Comparison of ENCODE assay signal across 19 cellular contexts in the genomic region with DNA sequence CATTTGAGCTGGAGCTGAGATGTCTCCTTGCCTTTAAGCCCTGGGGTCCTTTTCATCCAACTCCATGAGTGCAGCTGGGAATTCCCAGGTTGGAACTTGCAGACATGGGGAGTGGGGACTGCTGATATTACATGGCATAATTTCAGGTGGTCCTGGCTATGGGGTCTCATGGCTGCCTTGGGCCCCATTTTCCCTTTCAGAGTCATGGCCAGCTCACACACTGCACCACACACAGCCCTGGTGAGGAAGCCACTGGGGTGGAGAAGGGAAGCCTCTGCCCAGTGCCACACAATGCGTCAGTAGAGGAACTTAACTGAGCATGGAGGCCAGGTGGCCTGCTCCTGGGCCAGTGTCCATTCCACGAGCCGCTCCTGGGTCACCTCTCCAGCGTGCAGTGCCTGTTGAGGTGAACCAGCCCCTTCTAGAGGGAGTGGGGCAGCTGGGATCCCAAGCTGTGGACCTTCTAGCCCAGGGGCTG. TPM values are rescaled to one million over a fixed set of nuclear protein-coding genes. Genes with fewer than 3 reads are reported as not detected.
DNase-seq lines count a peak whose midpoint lies in the region; ATAC-seq, FAIRE-seq and TF ChIP-seq lines count a peak whose summit lies in the region.
"Had no signal": no experiment of that assay in that cellular context is flagged by ENCODE, and none has a peak within 500 bp of the region (broad histone marks: within the 10 kb centered on the region; RNA-seq: fewer than 3 reads in every experiment).

No MANE protein-coding gene starts in this region.

- H3K9me3 ChIP-seq in A549 = no peaks in the 10 kb centered on the region
- H3K9me3 ChIP-seq in kidney (ENCODE audit: control insufficient read depth in 1 of 2, low read length in 2 of 2) = no peaks in the 10 kb centered on the region
- H3K9me3 ChIP-seq: BE2C had no signal

- H3K9ac ChIP-seq in kidney (ENCODE audit: low read length in 2 of 2) = no peak overlapping the region

- CTCF ChIA-PET in A549 (lab: Yijun Ruan, JAX) = interaction anchor here (0.9 to 14.8 kb wide), 6 partner anchors 10 to 623 kb away, joined by 5 to 321 read pairs (median 10); partner anchors contain the start of gene KRT86

- H3K4me1 ChIP-seq in A549 (peaks cover 60% of the 10 kb centered on the region), kidney (ENCODE audit: control insufficient read depth in 1 of 2, insufficient read depth in 1 of 2, low read depth in 1 of 2, low read length in 2 of 2) (peaks cover 6% of the 10 kb centered on the region in 2 donors)
- H3K4me1 ChIP-seq: BE2C had no signal

- H3K27ac ChIP-seq in A549 (peak overlapping the region; percentile 69 to 97), kidney (ENCODE audit: low read depth in 2 of 2, low read length in 2 of 2) (no peak overlapping the region)
- H3K27ac ChIP-seq: HL-60 had no signal

- no peak for TF ChIP-seq POLR2A in A549 (IDR thresholded peaks at IDR 0.05; ENCODE audit: low read length)

- no peak overlapping the region for H3K4me2 ChIP-seq in A549

- WGBS in A549 (ENCODE audit: missing lambda C conversion rate) = 94% methylated on average over 4 of the region's 4 CpGs

- no peak for TF ChIP-seq CTCF in A549 (IDR thresholded peaks at IDR 0.05)
- TF ChIP-seq CTCF in GM13977 (IDR thresholded peaks at IDR 0.05; ENCODE audit: extremely low read depth, insufficient read depth, missing control alignments) = no peak
- TF ChIP-seq CTCF in kidney (IDR thresholded peaks at IDR 0.05; ENCODE audit: borderline replicate concordance, extremely low read depth, insufficient read depth) = no peak

- FAIRE-seq in A549 (lab: Jason Lieb, UNC) (no peak), kidney (lab: Jason Lieb, UNC) (no peak)
- FAIRE-seq: A204.1, H1 had no signal

- POLR2A ChIA-PET in A549 (lab: Yijun Ruan, JAX) = interaction anchor here (1.0 to 18.5 kb wide), 4 partner anchors 23 to 113 kb away, joined by 3 to 383 read pairs (median 4); partner anchors contain the start of gene KRT86

- H3K4me3 ChIP-seq in A549 (no peak overlapping the region), kidney (ENCODE audit: low read length in 2 of 2) (no peak overlapping the region)

- H3K36me3 ChIP-seq in kidney (ENCODE audit: control insufficient read depth in 1 of 2, insufficient read depth in 2 of 2, low read length in 2 of 2) = no peaks in the 10 kb centered on the region
- H3K36me3 ChIP-seq: BE2C had no signal

- TF ChIP-seq RAD21 in A549 (conservative IDR thresholded peaks at IDR 0.05 in 1 of 2, IDR thresholded peaks at IDR 0.05 in 1 of 2) = no peak

- DNase-seq in A549 (ENCODE audit: low read depth in 1 of 2, low spot score in 1 of 2) = peak in 1 of 2 experiments; percentile 28
- DNase-seq in GM13977 (ENCODE audit: low spot score) = peak; percentile 12
- DNase-seq in kidney = peak; percentile 37
- peak; percentile 75 for DNase-seq in posterior vena cava (ENCODE audit: low spot score)
- DNase-seq in activated CD4-positive, alpha-beta T cell treated with anti-CD3 and anti-CD28 coated beads for 1 hour = no peak
- DNase-seq in GOT3 (lab: John Stamatoyannopoulos, UW) = no peak
- DNase-seq in activated CD4-positive, alpha-beta T cell treated with anti-CD3 and anti-CD28 coated beads, Interleukin-2, amount 50 U/mL, for 1 hour = no peak
- DNase-seq: BE2C; CD8-positive, alpha-beta T cell; COR-L47; DMS53; GF-D8; HCEC 1CT; HFFc6 had no signal

- peak; percentile 1 to 3; a peak in 4 of 6 replicates for ATAC-seq in A549
- no peak for ATAC-seq in HG03045 (IDR thresholded peaks at IDR 0.05; ENCODE audit: unreplicated experiment)
- ATAC-seq: CD8-positive, alpha-beta T cell had no signal

- in situ Hi-C loops in GM13977 (cut with MboI; ENCODE audit: low pct_unique_long_range_greater_than_20kb, low sequenced_read_pairs, unreplicated experiment) = no loop called here

- TF ChIP-seq EP300 in A549 (IDR thresholded peaks at IDR 0.05) = no peak

- intact Hi-C loops in kidney (cut with DNase I) = no loop called here
- intact Hi-C loops in posterior vena cava (cut with DNase I) = no loop called here

TF ChIP-seq in A549, 52 proteins besides CTCF, POLR2A, EP300 and RAD21:
- TF ChIP-seq, protein P1, sequence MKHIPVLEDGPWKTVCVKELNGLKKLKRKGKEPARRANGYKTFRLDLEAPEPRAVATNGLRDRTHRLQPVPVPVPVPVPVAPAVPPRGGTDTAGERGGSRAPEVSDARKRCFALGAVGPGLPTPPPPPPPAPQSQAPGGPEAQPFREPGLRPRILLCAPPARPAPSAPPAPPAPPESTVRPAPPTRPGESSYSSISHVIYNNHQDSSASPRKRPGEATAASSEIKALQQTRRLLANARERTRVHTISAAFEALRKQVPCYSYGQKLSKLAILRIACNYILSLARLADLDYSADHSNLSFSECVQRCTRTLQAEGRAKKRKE (CRISPR knock-in tag; IDR thresholded peaks at IDR 0.05; ENCODE audit: low read depth) = no peak
- TF ChIP-seq TFCP2L1 (CRISPR knock-in tag; IDR thresholded peaks at IDR 0.05) (peak; percentile 92), FOSL2 (IDR thresholded peaks at IDR 0.05) (no peak), FOSL2 (CRISPR knock-in tag; IDR thresholded peaks at IDR 0.05) (peak; percentile 7; the same call in 1 of the 2 replicates), FOSB (CRISPR knock-in tag; IDR thresholded peaks at IDR 0.05) (peak; percentile 86; the same call in 1 of the 2 replicates), REST (IDR thresholded peaks at IDR 0.05) (no peak; the same call in 1 of the 2 replicates), RARB (CRISPR knock-in tag; IDR thresholded peaks at IDR 0.05) (0 out of 2 replicates have a peak, but pooled peaks have one; percentile 63), POLR2AphosphoS2 (conservative IDR thresholded peaks at IDR 0.05; ENCODE audit: low read length) (peak; percentile 95), NR3C1 (IDR thresholded peaks at IDR 0.05) (no peak), TP53 (CRISPR knock-in tag; IDR thresholded peaks at IDR 0.05) (peak; percentile 51; the same call in 1 of the 2 replicates)
- TF ChIP-seq, protein P2, sequence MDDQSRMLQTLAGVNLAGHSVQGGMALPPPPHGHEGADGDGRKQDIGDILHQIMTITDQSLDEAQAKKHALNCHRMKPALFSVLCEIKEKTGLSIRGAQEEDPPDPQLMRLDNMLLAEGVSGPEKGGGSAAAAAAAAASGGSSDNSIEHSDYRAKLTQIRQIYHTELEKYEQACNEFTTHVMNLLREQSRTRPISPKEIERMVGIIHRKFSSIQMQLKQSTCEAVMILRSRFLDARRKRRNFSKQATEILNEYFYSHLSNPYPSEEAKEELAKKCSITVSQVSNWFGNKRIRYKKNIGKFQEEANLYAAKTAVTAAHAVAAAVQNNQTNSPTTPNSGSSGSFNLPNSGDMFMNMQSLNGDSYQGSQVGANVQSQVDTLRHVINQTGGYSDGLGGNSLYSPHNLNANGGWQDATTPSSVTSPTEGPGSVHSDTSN (IDR thresholded peaks at IDR 0.05) = peak; percentile 60
TF ChIP-seq in A549: peak in this region for 7.

RNA-seq across cellular contexts. Expression of gene KRT86, which starts 17.3 kb away (rescaled TPM):
- polyA plus RNA-seq in A549 (2011; rRNA removed) (23.5 and 43.0 TPM in 2 replicates), A549 (2017; fragmentation: RNase III; extraction: RNeasy Plus Mini Kit Qiagen cat#74134 plus additional on column Dnase treatment) (331 to 441 TPM (median 378 TPM) in 3 replicates), kidney (ENCODE audit: insufficient read depth, low read depth, low replicate concordance) (not detected)
- 10.6 and 13.1 TPM in 2 replicates for polyA plus RNA-seq in A549 (2012; cell fraction: cytosol; rRNA removed)
- polyA plus RNA-seq in A549 (2012; cell fraction: nucleus; rRNA removed) = 73.1 and 148 TPM in 2 replicates
- 4.4 and 5.3 TPM in 2 replicates for polyA minus RNA-seq in A549 (2011; rRNA and poly(A)+ RNA removed)
- total RNA-seq in kidney (1.3 TPM), posterior vena cava (not detected)
- total RNA-seq: H1 had no signal
- polyA plus RNA-seq: CD14-positive monocyte had no signal

RNA-seq across cellular contexts. Expression of gene KRT7, which starts 24.1 kb away (rescaled TPM):
- polyA plus RNA-seq in A549 (2011; rRNA removed) (2,033 and 2,623 TPM in 2 replicates), A549 (2017; fragmentation: RNase III; extraction: RNeasy Plus Mini Kit Qiagen cat#74134 plus additional on column Dnase treatment) (3,055 to 3,652 TPM (median 3,189 TPM) in 3 replicates), kidney (ENCODE audit: insufficient read depth, low read depth, low replicate concordance) (173 TPM)
- polyA plus RNA-seq in A549 (2012; cell fraction: cytosol; rRNA removed) = 5,680 and 6,103 TPM in 2 replicates
- 6,979 and 9,418 TPM in 2 replicates for polyA plus RNA-seq in A549 (2012; cell fraction: nucleus; rRNA removed)
- polyA minus RNA-seq in A549 (2011; rRNA and poly(A)+ RNA removed) = 2,472 and 2,922 TPM in 2 replicates
- total RNA-seq in kidney (1,490 TPM), posterior vena cava (1 to 10 TPM; 4.1 to 6.8 TPM)
- total RNA-seq: CD8-positive, alpha-beta T cell had no signal

RNA-seq across cellular contexts. Expression of gene KRT81, which starts 34.2 kb away (rescaled TPM):
- polyA plus RNA-seq in A549 (2011; rRNA removed) = 1,799 and 1,935 TPM in 2 replicates
- polyA plus RNA-seq in A549 (2012; cell fraction: cytosol; rRNA removed) = 4,307 and 4,853 TPM in 2 replicates
- polyA plus RNA-seq in A549 (2012; cell fraction: nucleus; rRNA removed) = 4,173 and 4,472 TPM in 2 replicates
- polyA plus RNA-seq in A549 (2017; fragmentation: RNase III; extraction: RNeasy Plus Mini Kit Qiagen cat#74134 plus additional on column Dnase treatment) = 3,419 to 3,643 TPM (median 3,445 TPM) in 3 replicates
- 632 and 835 TPM in 2 replicates for polyA minus RNA-seq in A549 (2011; rRNA and poly(A)+ RNA removed)
- not detected for total RNA-seq in kidney
- not detected for polyA plus RNA-seq in kidney (ENCODE audit: insufficient read depth, low read depth, low replicate concordance)
- not detected for total RNA-seq in posterior vena cava
- total RNA-seq: CD8-positive, alpha-beta T cell; H1 had no signal
- polyA plus RNA-seq: CD14-positive monocyte, H1 had no signal

Comparison
In these comparisons a context has a peak if more than half of its experiments do, and no peak if none do; other contexts are left out.
1. DNase-seq: peak in GM13977 (single experiment), kidney (single experiment) and posterior vena cava (single experiment); none in activated CD4-positive, alpha-beta T cell treated with anti-CD3 and anti-CD28 coated beads for 1 hour (single experiment), GOT3 (single experiment) and activated CD4-positive, alpha-beta T cell treated with anti-CD3 and anti-CD28 coated beads, Interleukin-2, amount 50 U/mL, for 1 hour (single experiment).
2. H3K27ac ChIP-seq: peak in A549 (2 of 2); none in kidney (0 of 2).
3. RNA of gene KRT7, which starts 24.1 kb away (total RNA-seq): 1,490 TPM in kidney (single experiment); 4.1 to 6.8 TPM in posterior vena cava; every median in the first group is over 100 times any median in the second.